In the genomic region with DNA sequence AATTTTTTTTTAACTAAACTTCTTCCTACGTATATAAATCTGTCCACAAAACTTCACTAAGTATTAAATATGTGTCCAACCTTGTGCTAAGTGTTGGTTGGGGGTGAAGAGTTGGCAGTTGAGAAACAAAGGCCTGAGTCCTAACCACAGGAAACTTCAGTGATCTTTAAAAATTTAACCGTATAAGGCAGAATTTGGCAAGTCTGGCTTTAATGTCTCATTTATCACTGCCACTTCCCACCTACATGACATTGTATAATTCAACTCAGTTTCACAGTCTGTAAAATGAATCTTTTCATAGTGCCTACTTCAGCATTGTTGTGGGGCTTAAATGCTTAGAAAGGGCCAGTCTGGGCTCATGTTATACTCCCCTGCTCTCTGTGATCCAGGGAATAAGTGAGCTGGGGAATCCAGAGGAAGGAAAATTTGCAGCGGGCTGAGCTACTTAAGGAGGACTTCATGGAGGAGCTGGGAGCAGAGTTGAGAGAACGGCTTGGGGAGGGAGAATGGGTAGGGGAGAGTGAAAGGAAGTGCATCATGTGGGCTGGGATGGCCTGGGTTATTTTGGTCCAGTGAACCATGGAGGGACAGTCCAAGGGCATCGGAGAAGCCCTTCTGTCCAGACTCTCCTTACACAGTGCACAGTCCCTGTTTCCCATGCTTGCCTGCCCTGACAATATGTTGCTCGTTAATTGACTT, we compare ENCODE assay signal across 12 cellular contexts. TPM values are rescaled to one million over a fixed set of nuclear protein-coding genes. Genes with fewer than 3 reads are reported as not detected.
A peak's percentile ranks its signal among the peaks of the same experiment; 100 is the strongest.
DNase-seq lines count a peak whose midpoint lies in the region; ATAC-seq, FAIRE-seq and TF ChIP-seq lines count a peak whose summit lies in the region.
"Had no signal": no experiment of that assay in that cellular context is flagged by ENCODE, and none has a peak within 500 bp of the region (broad histone marks: within the 10 kb centered on the region; RNA-seq: fewer than 3 reads in every experiment).

No MANE protein-coding gene starts in this region.

- in situ Hi-C loops in KBM-7 (cut with MboI; ENCODE audit: low pct_unique_long_range_greater_than_20kb, low sequenced_read_pairs): no loop called here
- in situ Hi-C loops in HepG2 (cut with HindIII; ENCODE audit: extremely low pct_ligation_motif_present, low pct_unique_long_range_greater_than_20kb): no loop called here

- peak overlapping the region; percentile 7 for H3K27ac Mint-ChIP-seq in activated B cell treated with CpG ODN at 0.5 μM for 24 hours

- no peak for TF ChIP-seq RAD21 in HepG2 (CRISPR knock-in tag; IDR thresholded peaks at IDR 0.05)

- H4K20me1 ChIP-seq in HepG2 (ENCODE audit: insufficient read depth, low read length): no peaks in the 10 kb centered on the region

- peaks cover 25% of the 10 kb centered on the region for H3K4me1 Mint-ChIP-seq in activated B cell treated with CpG ODN at 0.5 μM for 24 hours

- H2AFZ ChIP-seq in HepG2 (ENCODE audit: low read length): no peak overlapping the region

- TF ChIP-seq CTCF in activated B cell treated with CpG ODN at 0.5 μM for 24 hours (IDR thresholded peaks at IDR 0.05) (no peak), HepG2 (CRISPR knock-in tag; IDR thresholded peaks at IDR 0.05) (no peak), mucosa of descending colon (IDR thresholded peaks at IDR 0.05) (no peak)

- H3K79me2 ChIP-seq in HepG2 (ENCODE audit: insufficient read depth, low read length): no peaks in the 10 kb centered on the region

- ATAC-seq in activated B cell treated with CpG ODN at 0.5 μM for 24 hours (ENCODE audit: low read depth) (no peak), HepG2 (no peak; the same call in 1 of the 3 replicates), HG03196 (IDR thresholded peaks at IDR 0.05; ENCODE audit: unreplicated experiment) (no peak), mucosa of descending colon (no peak)

- no peak for TF ChIP-seq EP300 in HepG2 (IDR thresholded peaks at IDR 0.05; ENCODE audit: low read depth in 2 of 2, low read length in 2 of 2)
- TF ChIP-seq EP300 in HepG2 (CRISPR knock-in tag; IDR thresholded peaks at IDR 0.05; ENCODE audit: borderline replicate concordance): no peak

- H3K27me3 Mint-ChIP-seq in activated B cell treated with CpG ODN at 0.5 μM for 24 hours: no peaks in the 10 kb centered on the region

- peaks cover 24% of the 10 kb centered on the region for H3K4me1 ChIP-seq in HepG2 (ENCODE audit: insufficient read depth, low read length)
- H3K4me1 ChIP-seq in mucosa of descending colon (ENCODE audit: low read depth): no peaks in the 10 kb centered on the region

- no peaks in the 10 kb centered on the region for H3K9me3 Mint-ChIP-seq in activated B cell treated with CpG ODN at 0.5 μM for 24 hours

- DNase-seq in AML-193 (lab: John Stamatoyannopoulos, UW) (peak; percentile 65), KBM-7 (peak; percentile 51), activated B cell treated with CpG ODN at 0.5 μM for 24 hours (no peak), HepG2 (ENCODE audit: low spot score) (no peak), RKO (ENCODE audit: low spot score) (no peak), mucosa of descending colon (no peak), NCI-H2107 (lab: John Stamatoyannopoulos, UW) (no peak)
- DNase-seq: C1 segment of cervical spinal cord, cerebellar nuclear complex, NCI-H1417 had no signal

- FAIRE-seq in HepG2 (lab: Jason Lieb, UNC): no peak

- POLR2A ChIA-PET in activated B cell treated with CpG ODN at 0.5 μM for 24 hours (lab: Charles Lee): interaction anchor here (0.6 kb wide), 1 partner anchor 37 kb away, joined by 3 read pairs; no protein-coding TSS in a partner anchor
- POLR2A ChIA-PET in HepG2 (lab: Yijun Ruan, JAX): no interaction called here

- H3K4me3 ChIP-seq in HepG2 (replicated peaks in 1 of 3; ENCODE audit: insufficient read depth in 1 of 3, low read depth in 2 of 3, low read length in 3 of 3): no peak overlapping the region
- H3K4me3 ChIP-seq in mucosa of descending colon: no peak overlapping the region
- H3K4me3 ChIP-seq: smooth muscle cell had no signal

- H3K27ac ChIP-seq in HepG2 (ENCODE audit: extremely low read length, insufficient read depth, low read length): peak overlapping the region; percentile 66

- intact Hi-C loops in activated B cell treated with CpG ODN at 0.5 μM for 24 hours (cut with micrococcal nuclease) (no loop called here), HepG2 (cut with micrococcal nuclease; ENCODE audit: unreplicated experiment) (no loop called here), mucosa of descending colon (cut with DNase I, micrococcal nuclease) (no loop called here)

- 97% methylated on average over 6 of the region's 6 CpGs for WGBS in HepG2 (ENCODE audit: low lambda C conversion rate)

- no peaks in the 10 kb centered on the region for H3K27me3 ChIP-seq in HepG2 (ENCODE audit: control insufficient read depth in 1 of 2, insufficient read depth in 2 of 2, low read length in 2 of 2)

- H3K36me3 Mint-ChIP-seq in activated B cell treated with CpG ODN at 0.5 μM for 24 hours (ENCODE audit: low read depth): peaks cover 67% of the 10 kb centered on the region

- H3K9ac ChIP-seq in HepG2 (ENCODE audit: insufficient read depth, low read depth, low read length): no peak overlapping the region

- H3K9me3 ChIP-seq in HepG2 (ENCODE audit: low read length) (no peaks in the 10 kb centered on the region), mucosa of descending colon (no peaks in the 10 kb centered on the region)

- TSS peak; percentile 37 for BruUV-seq in HepG2 (replicated peaks; lab: Mats Ljungman, UMichigan)

- H3K4me2 ChIP-seq in HepG2 (ENCODE audit: low read depth, low read length): no peak overlapping the region
- H3K4me2 ChIP-seq: smooth muscle cell had no signal

- CTCF ChIA-PET in activated B cell treated with CpG ODN at 0.5 μM for 24 hours (lab: Charles Lee): no interaction called here
- CTCF ChIA-PET in HepG2 (lab: Yijun Ruan, JAX; ENCODE audit: low intra/inter-chr PET ratio, low total read pairs): no interaction called here

- H3K36me3 ChIP-seq in HepG2 (replicated peaks in 1 of 2; ENCODE audit: control insufficient read depth in 1 of 2, insufficient read depth in 2 of 2, low read length in 2 of 2): peaks cover 3 to 32% of the 10 kb centered on the region in 2 experiments
- no peaks in the 10 kb centered on the region for H3K36me3 ChIP-seq in mucosa of descending colon (ENCODE audit: low read depth)

- no peak for TF ChIP-seq POLR2A in HepG2 (IDR thresholded peaks at IDR 0.05; ENCODE audit: insufficient read depth in 1 of 2, low read depth in 2 of 2, low read length in 2 of 2)

- H3K4me3 Mint-ChIP-seq in activated B cell treated with CpG ODN at 0.5 μM for 24 hours: no peak overlapping the region

RNA-seq across cellular contexts. Expression of a gene that starts 14.5 kb away (rescaled TPM):
- total RNA-seq in activated B cell treated with CpG ODN at 0.5 μM for 24 hours: 24.9 and 29.2 TPM in 2 replicates
- 5.1 TPM in 2 replicates for total RNA-seq in HepG2 (2016; rRNA removed; fragmentation: Illumina TruSeq; extraction: Trizol)
- 8.0 and 10.6 TPM in 2 replicates for total RNA-seq in HepG2 (2016; cell fraction: cytosol; rRNA removed; fragmentation: Illumina TruSeq; extraction: Trizol; ENCODE audit: low read depth)
- 5.5 and 7.2 TPM in 2 replicates for total RNA-seq in HepG2 (2016; cell fraction: insoluble cytoplasmic fraction; rRNA removed; fragmentation: Illumina TruSeq; extraction: Trizol)
- total RNA-seq in HepG2 (2016; cell fraction: membrane; rRNA removed; fragmentation: Illumina TruSeq; extraction: Trizol): 11.6 and 12.1 TPM in 2 replicates
- total RNA-seq in HepG2 (2016; cell fraction: nucleus; rRNA removed; fragmentation: Illumina TruSeq; extraction: Trizol): 10.4 and 11.8 TPM in 2 replicates
- 22.7 and 24.1 TPM in 2 replicates for polyA plus RNA-seq in HepG2 (2011; rRNA removed)
- polyA plus RNA-seq in HepG2 (2011; cell fraction: cytosol; rRNA removed): 9.2 and 17.6 TPM in 2 replicates
- 6.2 and 9.8 TPM in 2 replicates for polyA plus RNA-seq in HepG2 (2011; cell fraction: nucleus; rRNA removed)
- 17.1 and 17.4 TPM in 2 replicates for polyA plus RNA-seq in HepG2 (2012)
- polyA plus RNA-seq in HepG2 (2016; cell fraction: cytosol; fragmentation: Illumina TruSeq; extraction: Trizol; ENCODE audit: low read depth): 23.1 and 23.9 TPM in 2 replicates
- polyA plus RNA-seq in HepG2 (2016; cell fraction: insoluble cytoplasmic fraction; fragmentation: Illumina TruSeq; extraction: Trizol; ENCODE audit: low read depth): 12.2 and 18.4 TPM in 2 replicates
- 23.8 and 24.7 TPM in 2 replicates for polyA plus RNA-seq in HepG2 (2016; cell fraction: membrane; fragmentation: Illumina TruSeq; extraction: Trizol; ENCODE audit: low read depth)
- 25.5 and 26.4 TPM in 2 replicates for polyA plus RNA-seq in HepG2 (2016; cell fraction: nucleus; fragmentation: Illumina TruSeq; extraction: Trizol; ENCODE audit: insufficient read depth, low read depth)
- polyA minus RNA-seq in HepG2 (2011; rRNA and poly(A)+ RNA removed; ENCODE audit: low replicate concordance): 7.5 and 12.0 TPM in 2 replicates
- 6.8 and 9.2 TPM in 2 replicates for polyA minus RNA-seq in HepG2 (2011; cell fraction: cytosol; rRNA and poly(A)+ RNA removed)
- 12.5 and 21.0 TPM in 2 replicates for polyA minus RNA-seq in HepG2 (2011; cell fraction: nucleus; rRNA and poly(A)+ RNA removed)
- 10 to 100 TPM; 11.9 to 20.5 (median 18.2) TPM for total RNA-seq in mucosa of descending colon

RNA-seq across cellular contexts. Expression of a gene that starts 21.9 kb away (rescaled TPM):
- 36.7 and 37.9 TPM in 2 replicates for total RNA-seq in activated B cell treated with CpG ODN at 0.5 μM for 24 hours
- total RNA-seq in HepG2 (2016; rRNA removed; fragmentation: Illumina TruSeq; extraction: Trizol): 10.7 and 17.4 TPM in 2 replicates
- 6.5 and 7.9 TPM in 2 replicates for total RNA-seq in HepG2 (2016; cell fraction: cytosol; rRNA removed; fragmentation: Illumina TruSeq; extraction: Trizol; ENCODE audit: low read depth)
- 11.7 and 17.3 TPM in 2 replicates for total RNA-seq in HepG2 (2016; cell fraction: insoluble cytoplasmic fraction; rRNA removed; fragmentation: Illumina TruSeq; extraction: Trizol)
- total RNA-seq in HepG2 (2016; cell fraction: membrane; rRNA removed; fragmentation: Illumina TruSeq; extraction: Trizol): 13.3 and 14.5 TPM in 2 replicates
- total RNA-seq in HepG2 (2016; cell fraction: nucleus; rRNA removed; fragmentation: Illumina TruSeq; extraction: Trizol): 13.1 and 13.5 TPM in 2 replicates
- polyA plus RNA-seq in HepG2 (2011; rRNA removed): 18.2 and 19.1 TPM in 2 replicates
- polyA plus RNA-seq in HepG2 (2011; cell fraction: cytosol; rRNA removed): 15.4 and 21.8 TPM in 2 replicates
- polyA plus RNA-seq in HepG2 (2011; cell fraction: nucleus; rRNA removed): 5.0 and 8.8 TPM in 2 replicates
- 10.7 and 14.3 TPM in 2 replicates for polyA plus RNA-seq in HepG2 (2012)
- 7.2 and 7.5 TPM in 2 replicates for polyA plus RNA-seq in HepG2 (2016; cell fraction: cytosol; fragmentation: Illumina TruSeq; extraction: Trizol; ENCODE audit: low read depth)
- polyA plus RNA-seq in HepG2 (2016; cell fraction: insoluble cytoplasmic fraction; fragmentation: Illumina TruSeq; extraction: Trizol; ENCODE audit: low read depth): 9.4 and 9.8 TPM in 2 replicates
- polyA plus RNA-seq in HepG2 (2016; cell fraction: membrane; fragmentation: Illumina TruSeq; extraction: Trizol; ENCODE audit: low read depth): 10.5 and 10.9 TPM in 2 replicates
- 18.7 and 19.3 TPM in 2 replicates for polyA plus RNA-seq in HepG2 (2016; cell fraction: nucleus; fragmentation: Illumina TruSeq; extraction: Trizol; ENCODE audit: insufficient read depth, low read depth)
- polyA minus RNA-seq in HepG2 (2011; rRNA and poly(A)+ RNA removed; ENCODE audit: low replicate concordance): 31.7 and 32.4 TPM in 2 replicates
- 11.4 and 11.6 TPM in 2 replicates for polyA minus RNA-seq in HepG2 (2011; cell fraction: cytosol; rRNA and poly(A)+ RNA removed)
- 9.3 and 10.9 TPM in 2 replicates for polyA minus RNA-seq in HepG2 (2011; cell fraction: nucleus; rRNA and poly(A)+ RNA removed)
- 100 to 1,000 TPM in 1 of 3 donors, 10 to 100 TPM in 2; 45.3 to 100 (median 77.0) TPM for total RNA-seq in mucosa of descending colon

Comparison
In these comparisons a context has a peak if more than half of its experiments do, and no peak if none do; other contexts are left out.
1. DNase-seq: peak in AML-193 (2 of 2) and KBM-7 (single experiment); none in activated B cell treated with CpG ODN at 0.5 μM for 24 hours (single experiment), HepG2 (single experiment), RKO (single experiment), mucosa of descending colon (0 of 3) and NCI-H2107 (single experiment).